Comparison of ENCODE assay signal across 21 cellular contexts in genomic region chr3:172803489-172803888, GRCh38. TPM values are rescaled to one million over a fixed set of nuclear protein-coding genes. Genes with fewer than 3 reads are reported as not detected.
DNase-seq lines count a peak whose midpoint lies in the region; ATAC-seq, FAIRE-seq and TF ChIP-seq lines count a peak whose summit lies in the region.
"Had no signal": no experiment of that assay in that cellular context is flagged by ENCODE, and none has a peak within 500 bp of the region (broad histone marks: within the 10 kb centered on the region; RNA-seq: fewer than 3 reads in every experiment).

No MANE protein-coding gene starts in this region.

- no peak for TF ChIP-seq RAD21 in A549 (conservative IDR thresholded peaks at IDR 0.05 in 1 of 2, IDR thresholded peaks at IDR 0.05 in 1 of 2)

- no peak overlapping the region for H3K4me3 ChIP-seq in A549
- H3K4me3 ChIP-seq in astrocyte (ENCODE audit: insufficient read depth, low read depth, low read length) = no peak overlapping the region
- H3K4me3 ChIP-seq: GM23338, PC-9, SJCRH30 had no signal

- H3K27me3 ChIP-seq in astrocyte (ENCODE audit: insufficient read depth, low read length) = no peaks in the 10 kb centered on the region
- H3K27me3 ChIP-seq: BE2C, SJCRH30 had no signal

- H3K4me1 Mint-ChIP-seq in T-helper 1 cell treated with Interleukin-12 subunit alpha and Interleukin-12 subunit beta and Interleukin-4 antibody, amounts not matched to agents 30 μg/mL and 1 μg/mL, for 36 hours (ENCODE audit: low read depth) = peaks cover 10% of the 10 kb centered on the region
- no peaks in the 10 kb centered on the region for H3K4me1 Mint-ChIP-seq in astrocyte (ENCODE audit: low read depth, unreplicated experiment)
- H3K4me1 Mint-ChIP-seq: GM23338 had no signal

- DNase-seq in A172 (ENCODE audit: low spot score) = peak; percentile 42
- no peak for DNase-seq in A549 (ENCODE audit: low read depth in 1 of 2, low spot score in 1 of 2)
- DNase-seq in astrocyte (ENCODE audit: low read depth) = peak; percentile 48
- no peak for DNase-seq in GM12892 (ENCODE audit: insufficient read length)
- DNase-seq: BE2C; Calu3; CD4-positive, alpha-beta memory T cell; DMS79; MM.1S; NCI-H1092 treated with DMSO at 0.1 percent for 48 hours; NCI-H1694; NCI-H524; PC-9; SJCRH30 had no signal

- no peak overlapping the region for H3K27ac ChIP-seq in A549
- no peak overlapping the region for H3K27ac ChIP-seq in astrocyte (ENCODE audit: low read depth, low read length)
- H3K27ac ChIP-seq: KMS-11, PC-9, SJCRH30 had no signal

- H3K27me3 Mint-ChIP-seq in T-helper 1 cell treated with Interleukin-12 subunit alpha and Interleukin-12 subunit beta and Interleukin-4 antibody, amounts not matched to agents 30 μg/mL and 1 μg/mL, for 36 hours (ENCODE audit: low read depth) = no peaks in the 10 kb centered on the region
- H3K27me3 Mint-ChIP-seq in astrocyte (ENCODE audit: low read depth, unreplicated experiment) = no peaks in the 10 kb centered on the region
- H3K27me3 Mint-ChIP-seq: CD4-positive, alpha-beta memory T cell had no signal

- no peaks in the 10 kb centered on the region for H3K9me3 ChIP-seq in A549
- no peaks in the 10 kb centered on the region for H3K9me3 ChIP-seq in astrocyte (ENCODE audit: insufficient read depth, low read depth, low read length)
- H3K9me3 ChIP-seq: BE2C, SJCRH30 had no signal

- WGBS in A549 (ENCODE audit: missing lambda C conversion rate) = 90% methylated on average over 3 of the region's 3 CpGs

- H4K20me1 ChIP-seq in astrocyte (ENCODE audit: insufficient read depth, low read length) = no peaks in the 10 kb centered on the region

- H3K4me2 ChIP-seq in A549 (no peak overlapping the region), astrocyte (ENCODE audit: low read length) (no peak overlapping the region)
- H3K4me2 ChIP-seq: GM23338, KMS-11, PC-9 had no signal

- H2AFZ ChIP-seq in astrocyte (ENCODE audit: low read depth, low read length) = no peak overlapping the region
- H2AFZ ChIP-seq: GM23338, PC-9 had no signal

- POLR2A ChIA-PET in A549 (lab: Yijun Ruan, JAX) = no interaction called here

- no peaks in the 10 kb centered on the region for H3K9me3 Mint-ChIP-seq in T-helper 1 cell treated with Interleukin-12 subunit alpha and Interleukin-12 subunit beta and Interleukin-4 antibody, amounts not matched to agents 30 μg/mL and 1 μg/mL, for 36 hours
- H3K9me3 Mint-ChIP-seq in astrocyte (ENCODE audit: unreplicated experiment) = no peaks in the 10 kb centered on the region
- H3K9me3 Mint-ChIP-seq: CD4-positive, alpha-beta memory T cell; GM23338 had no signal

- peaks cover 33% of the 10 kb centered on the region for H3K36me3 Mint-ChIP-seq in T-helper 1 cell treated with Interleukin-12 subunit alpha and Interleukin-12 subunit beta and Interleukin-4 antibody, amounts not matched to agents 30 μg/mL and 1 μg/mL, for 36 hours (ENCODE audit: low read depth)
- H3K36me3 Mint-ChIP-seq in astrocyte (ENCODE audit: low read depth, unreplicated experiment) = no peaks in the 10 kb centered on the region

- no peak overlapping the region for H3K9ac ChIP-seq in astrocyte (ENCODE audit: low read length)
- H3K9ac ChIP-seq: KMS-11 had no signal

- FAIRE-seq in A549 (lab: Jason Lieb, UNC) (no peak), astrocyte (lab: Jason Lieb, UNC) (no peak), GM12892 (lab: Jason Lieb, UNC) (no peak)
- FAIRE-seq: HepG2 had no signal

- H3K36me3 ChIP-seq in astrocyte (ENCODE audit: insufficient read depth, low read length) = peaks cover 20% of the 10 kb centered on the region

- H3K4me1 ChIP-seq in A549 (no peaks in the 10 kb centered on the region), astrocyte (ENCODE audit: insufficient read depth, low read length) (no peaks in the 10 kb centered on the region)
- H3K4me1 ChIP-seq: SJCRH30 had no signal

- no peaks in the 10 kb centered on the region for H3K79me2 ChIP-seq in astrocyte (ENCODE audit: insufficient read depth, low read length)

- CTCF ChIA-PET in A549 (lab: Yijun Ruan, JAX) = no interaction called here

- TF ChIP-seq CTCF in A549 (IDR thresholded peaks at IDR 0.05) = no peak
- no peak for TF ChIP-seq CTCF in astrocyte (IDR thresholded peaks at IDR 0.05; ENCODE audit: insufficient read depth, low read depth, low read length)

- ATAC-seq in A549 (no peak), HG03460 (IDR thresholded peaks at IDR 0.05; ENCODE audit: unreplicated experiment) (no peak), GM18520 (IDR thresholded peaks at IDR 0.05; ENCODE audit: unreplicated experiment) (no peak)
- ATAC-seq: GM23338, HCT116, HepG2 had no signal

- TF ChIP-seq POLR2A in A549 (IDR thresholded peaks at IDR 0.05; ENCODE audit: low read length) = no peak
- no peak for TF ChIP-seq POLR2A in GM12892 (IDR thresholded peaks at IDR 0.05; ENCODE audit: low read depth, low read length)

- H3K4me3 Mint-ChIP-seq in T-helper 1 cell treated with Interleukin-12 subunit alpha and Interleukin-12 subunit beta and Interleukin-4 antibody, amounts not matched to agents 30 μg/mL and 1 μg/mL, for 36 hours = no peak overlapping the region
- H3K4me3 Mint-ChIP-seq in astrocyte (ENCODE audit: unreplicated experiment) = no peak overlapping the region
- H3K4me3 Mint-ChIP-seq: CD4-positive, alpha-beta memory T cell; GM23338 had no signal

- TF ChIP-seq EP300 in A549 (IDR thresholded peaks at IDR 0.05) = no peak

- peak overlapping the region; percentile 52 for H3K27ac Mint-ChIP-seq in T-helper 1 cell treated with Interleukin-12 subunit alpha and Interleukin-12 subunit beta and Interleukin-4 antibody, amounts not matched to agents 30 μg/mL and 1 μg/mL, for 36 hours
- H3K27ac Mint-ChIP-seq in astrocyte (ENCODE audit: unreplicated experiment) = no peak overlapping the region
- H3K27ac Mint-ChIP-seq: GM23338 had no signal

TF ChIP-seq in A549, 52 proteins besides CTCF, POLR2A, EP300 and RAD21:
- no peak for TF ChIP-seq CBX2 (IDR thresholded peaks at IDR 0.05; ENCODE audit: borderline replicate concordance, low read depth)
- TF ChIP-seq FOSL2 (IDR thresholded peaks at IDR 0.05) = no peak
- 0 out of 2 replicates have a peak, but pooled peaks have one; percentile 4 for TF ChIP-seq FOSL2 (CRISPR knock-in tag; IDR thresholded peaks at IDR 0.05)

RNA-seq across cellular contexts. Expression of gene ECT2, which starts 53.0 kb away (rescaled TPM):
- total RNA-seq in A172 (2014; rRNA removed; shearing (Covaris generic)) = 125 and 144 TPM in 2 replicates
- polyA plus RNA-seq in A549 (2011; rRNA removed) (132 and 187 TPM in 2 replicates), A549 (2017; fragmentation: RNase III; extraction: RNeasy Plus Mini Kit Qiagen cat#74134 plus additional on column Dnase treatment) (92.3 to 96.5 TPM (median 93.3 TPM) in 3 replicates)
- polyA plus RNA-seq in A549 (2012; cell fraction: cytosol; rRNA removed) = 28.9 and 30.3 TPM in 2 replicates
- 23.6 and 46.4 TPM in 2 replicates for polyA plus RNA-seq in A549 (2012; cell fraction: nucleus; rRNA removed)
- 71.8 and 77.7 TPM in 2 replicates for polyA minus RNA-seq in A549 (2011; rRNA and poly(A)+ RNA removed)
- 14.9 and 16.4 TPM in 2 replicates for total RNA-seq in astrocyte
- polyA plus RNA-seq in GM12892 (2012; ENCODE audit: missing spikeins) = 14.7 TPM

Comparison
In these comparisons a context has a peak if more than half of its experiments do, and no peak if none do; other contexts are left out.
1. DNase-seq: peak in A172 (single experiment) and astrocyte (single experiment); none in A549 (0 of 2) and GM12892 (single experiment).